14 cellular contexts compared by ENCODE assay signal in the genomic region with DNA sequence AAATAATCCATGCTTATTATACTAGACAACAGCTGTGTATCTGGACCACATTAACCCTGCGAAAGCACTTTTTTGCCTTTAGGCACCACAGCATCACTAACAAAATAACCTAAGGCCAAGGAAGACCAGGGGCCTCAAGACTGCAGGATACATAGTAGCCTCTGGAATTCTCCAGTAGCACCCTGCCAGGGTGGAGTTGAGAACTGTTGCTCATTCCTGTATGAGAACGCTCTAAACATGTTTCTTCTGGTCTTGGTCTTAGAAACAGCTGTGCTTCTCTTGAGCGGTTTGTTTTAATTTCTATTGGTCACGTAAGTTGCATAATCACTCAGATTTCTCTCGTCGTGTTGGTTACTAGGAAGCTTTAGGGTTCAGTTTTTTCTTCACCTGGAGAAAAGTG.
"Had no signal": no experiment of that assay in that cellular context is flagged by ENCODE, and none has a peak within 500 bp of the region (broad histone marks: within the 10 kb centered on the region; RNA-seq: fewer than 3 reads in every experiment).

No MANE protein-coding gene starts in this region.

- H3K27me3 ChIP-seq: neural progenitor cell, ovary, uterus had no signal

- H3K36me3 ChIP-seq: brain microvascular endothelial cell, neural progenitor cell, ovary, stomach, uterus had no signal

- DNase-seq: activated CD4-positive, alpha-beta T cell treated with anti-CD3 and anti-CD28 coated beads, Interleukin-2, amount 50 U/mL, for 48 hours; activated CD4-positive, CD25-positive, alpha-beta regulatory T cell treated with anti-CD3 and anti-CD28 coated beads, Interleukin-2, amount 50 U/mL, for 72 hours; activated CD8-positive, alpha-beta memory T cell treated with anti-CD3 and anti-CD28 coated beads, Interleukin-2, amount 10 ng/mL, durations not matched to agents 7 days and 5 days; activated effector memory CD4-positive, alpha-beta T cell treated with Interleukin-2 at 50 U/mL for 16 hours; activated T-cell treated with anti-CD3 and anti-CD28 coated beads, Interleukin-2, amount 50 U/mL, for 24 hours; brain microvascular endothelial cell; effector CD4-positive, alpha-beta T cell; left colon; ovary; stimulated activated CD4-positive, alpha-beta T cell treated with anti-CD3 and anti-CD28 coated beads, Interleukin-4, amount 100 ng/mL, for 4 hours; stomach; uterus had no signal

- H3K4me3 ChIP-seq: neural progenitor cell, ovary, skin epidermis, stomach, uterus had no signal

- H3K9me3 ChIP-seq: ovary, stomach, uterus had no signal

- H3K4me1 ChIP-seq: uterus had no signal

- ATAC-seq: activated CD8-positive, alpha-beta memory T cell treated with anti-CD3 and anti-CD28 coated beads, Interleukin-2, amount 10 ng/mL, durations not matched to agents 7 days and 5 days had no signal

- H3K27ac ChIP-seq: brain microvascular endothelial cell, neural progenitor cell, ovary, skin epidermis, uterus had no signal
